Comparison of ENCODE assay signal across 8 cellular contexts in genomic region chr2:152466925-152467676, GRCh38.
DNase-seq lines count a peak whose midpoint lies in the region; ATAC-seq and TF ChIP-seq lines count a peak whose summit lies in the region.

No MANE protein-coding gene starts in this region.

- H3K9me3 ChIP-seq in Karpas-422 (ENCODE audit: low read length) = no peaks in the 10 kb centered on the region
- no peaks in the 10 kb centered on the region for H3K9me3 ChIP-seq in skeletal muscle tissue (ENCODE audit: control insufficient read depth in 3 of 3, low read length in 3 of 3)

- H3K27me3 ChIP-seq in Karpas-422 (ENCODE audit: low read length) (no peaks in the 10 kb centered on the region), skeletal muscle tissue (ENCODE audit: control insufficient read depth in 3 of 3, insufficient read depth in 3 of 3, low read length in 3 of 3) (no peaks in the 10 kb centered on the region)

- H3K27ac ChIP-seq in Karpas-422 (ENCODE audit: low read length) (no peak overlapping the region), skeletal muscle tissue (ENCODE audit: low read depth, low read length) (peak overlapping the region; percentile 81)

- CTCF ChIA-PET in activated CD8-positive, alpha-beta T cell treated with anti-CD3 and anti-CD28 coated beads, Interleukin-2, amount 10 ng/mL, durations not matched to agents 7 days and 5 days (lab: Charles Lee) = interaction anchor here (0.6 to 2.4 kb wide), 2 partner anchors 168 to 560 kb away, joined by 3 to 5 read pairs; no protein-coding TSS in a partner anchor

- H3K27me3 Mint-ChIP-seq in activated CD8-positive, alpha-beta T cell treated with anti-CD3 and anti-CD28 coated beads, Interleukin-2, amount 10 ng/mL, durations not matched to agents 7 days and 5 days (ENCODE audit: low read depth) = peaks cover 10% of the 10 kb centered on the region

- H4K20me1 ChIP-seq in Karpas-422 (ENCODE audit: insufficient read depth, low read depth, low read length) = no peaks in the 10 kb centered on the region

- H3K9ac ChIP-seq in Karpas-422 (ENCODE audit: low read length) = no peak overlapping the region
- H3K9ac ChIP-seq in skeletal muscle tissue (ENCODE audit: low read depth in 1 of 3, low read length in 3 of 3) = peak overlapping the region; percentile 55 to 65 (median 63)

- H3K36me3 ChIP-seq in Karpas-422 (ENCODE audit: insufficient read depth, low read length) = no peaks in the 10 kb centered on the region
- no peaks in the 10 kb centered on the region for H3K36me3 ChIP-seq in skeletal muscle tissue (ENCODE audit: control insufficient read depth in 3 of 3, insufficient read depth in 3 of 3, low read length in 3 of 3)

- no peak for TF ChIP-seq CTCF in epithelial cell of esophagus (IDR thresholded peaks at IDR 0.05; ENCODE audit: insufficient read depth, low read depth, low read length, missing control alignments)

- H3K4me3 Mint-ChIP-seq in activated CD8-positive, alpha-beta T cell treated with anti-CD3 and anti-CD28 coated beads, Interleukin-2, amount 10 ng/mL, durations not matched to agents 7 days and 5 days = no peak overlapping the region

- POLR2A ChIA-PET in activated CD8-positive, alpha-beta T cell treated with anti-CD3 and anti-CD28 coated beads, Interleukin-2, amount 10 ng/mL, durations not matched to agents 7 days and 5 days (lab: Charles Lee) = no interaction called here

- no peak overlapping the region for H3K27ac Mint-ChIP-seq in activated CD8-positive, alpha-beta T cell treated with anti-CD3 and anti-CD28 coated beads, Interleukin-2, amount 10 ng/mL, durations not matched to agents 7 days and 5 days

- DNase-seq in EL = peak; percentile 26
- peak; percentile 53 for DNase-seq in Karpas-422
- DNase-seq in epithelial cell of esophagus (ENCODE audit: low read depth) = peak; percentile 94
- DNase-seq in activated CD8-positive, alpha-beta T cell treated with anti-CD3 and anti-CD28 coated beads, Interleukin-2, amount 10 ng/mL, durations not matched to agents 7 days and 5 days = no peak
- DNase-seq in T1000 (lab: John Stamatoyannopoulos, UW) = no peak
- DNase-seq in NCI-H2029 (lab: John Stamatoyannopoulos, UW) = no peak

- ATAC-seq in GM21529 (IDR thresholded peaks at IDR 0.05; ENCODE audit: unreplicated experiment) = peak; percentile 94
- no peak for ATAC-seq in activated CD8-positive, alpha-beta T cell treated with anti-CD3 and anti-CD28 coated beads, Interleukin-2, amount 10 ng/mL, durations not matched to agents 7 days and 5 days

- H3K4me3 ChIP-seq in Karpas-422 (ENCODE audit: low read length) (no peak overlapping the region), epithelial cell of esophagus (ENCODE audit: low read length) (no peak overlapping the region), skeletal muscle tissue (ENCODE audit: low read length in 3 of 3) (peak overlapping the region; percentile 46 to 59 (median 49))

- no peaks in the 10 kb centered on the region for H3K9me2 ChIP-seq in Karpas-422 (replicated peaks; ENCODE audit: insufficient read depth, low read length)

- H3K4me1 Mint-ChIP-seq in activated CD8-positive, alpha-beta T cell treated with anti-CD3 and anti-CD28 coated beads, Interleukin-2, amount 10 ng/mL, durations not matched to agents 7 days and 5 days (ENCODE audit: low read depth) = peaks cover 4% of the 10 kb centered on the region

- no peak overlapping the region for H3K4me2 ChIP-seq in Karpas-422 (ENCODE audit: low read depth, low read length, poor library complexity, severe bottlenecking)

- H2AFZ ChIP-seq in Karpas-422 (ENCODE audit: low read length) = no peak overlapping the region

- no peaks in the 10 kb centered on the region for H3K79me2 ChIP-seq in Karpas-422 (ENCODE audit: low read length)

- H3K4me1 ChIP-seq in Karpas-422 (ENCODE audit: low read length) (peaks cover 7% of the 10 kb centered on the region), skeletal muscle tissue (ENCODE audit: control insufficient read depth in 3 of 3, insufficient read depth in 3 of 3, low read length in 3 of 3) (peaks cover 52 to 64% (median 64%) of the 10 kb centered on the region in 3 donors)

- no peaks in the 10 kb centered on the region for H3K36me3 Mint-ChIP-seq in activated CD8-positive, alpha-beta T cell treated with anti-CD3 and anti-CD28 coated beads, Interleukin-2, amount 10 ng/mL, durations not matched to agents 7 days and 5 days (ENCODE audit: low read depth)

- H3K9me3 Mint-ChIP-seq in activated CD8-positive, alpha-beta T cell treated with anti-CD3 and anti-CD28 coated beads, Interleukin-2, amount 10 ng/mL, durations not matched to agents 7 days and 5 days (ENCODE audit: insufficient read depth) = no peaks in the 10 kb centered on the region

Comparison
In these comparisons a context has a peak if more than half of its experiments do, and no peak if none do; other contexts are left out.
1. DNase-seq: peak in EL (single experiment), Karpas-422 (single experiment) and epithelial cell of esophagus (single experiment); none in activated CD8-positive, alpha-beta T cell treated with anti-CD3 and anti-CD28 coated beads, Interleukin-2, amount 10 ng/mL, durations not matched to agents 7 days and 5 days (single experiment), T1000 (single experiment) and NCI-H2029 (single experiment).
2. H3K4me3 ChIP-seq: peak in skeletal muscle tissue (3 of 3); none in Karpas-422 (single experiment) and epithelial cell of esophagus (single experiment).